In genomic region chr3:146221276-146221675, GRCh38 we compare ENCODE assay signal across 24 cellular contexts. TPM values are rescaled to one million over a fixed set of nuclear protein-coding genes. Genes with fewer than 3 reads are reported as not detected.
DNase-seq lines count a peak whose midpoint lies in the region; ATAC-seq and TF ChIP-seq lines count a peak whose summit lies in the region.
"Had no signal": no experiment of that assay in that cellular context is flagged by ENCODE, and none has a peak within 500 bp of the region (broad histone marks: within the 10 kb centered on the region; RNA-seq: fewer than 3 reads in every experiment).

No MANE protein-coding gene starts in this region.

- H3K9me3 ChIP-seq in muscle layer of duodenum (ENCODE audit: control insufficient read depth in 1 of 2, low read length in 2 of 2) (no peaks in the 10 kb centered on the region), MG63 (0 out of 2 replicates have a peak, but pooled peaks cover 2% of the 10 kb centered on the region)
- H3K9me3 ChIP-seq: left ventricle myocardium inferior, pancreas, sigmoid colon had no signal

- no peak overlapping the region for H3K4me3 ChIP-seq in fibroblast of mammary gland (ENCODE audit: control insufficient read depth, low read depth, low read length)
- H3K4me3 ChIP-seq in muscle layer of duodenum (ENCODE audit: low read depth in 1 of 2, low read length in 2 of 2): no peak overlapping the region
- no peak overlapping the region for H3K4me3 ChIP-seq in MG63
- H3K4me3 ChIP-seq: cardiac muscle cell, left ventricle myocardium inferior, pancreas, sigmoid colon had no signal

- peaks cover 3 to 7% of the 10 kb centered on the region in 2 donors for H3K4me1 ChIP-seq in muscle layer of duodenum (ENCODE audit: control insufficient read depth in 1 of 2, insufficient read depth in 2 of 2, low read length in 2 of 2)

- H3K27ac ChIP-seq in muscle layer of duodenum (ENCODE audit: low read length): peak overlapping the region; percentile 14
- H3K27ac ChIP-seq: cardiac muscle cell had no signal

- peaks cover 0 to 6% of the 10 kb centered on the region in 2 donors for H3K36me3 ChIP-seq in muscle layer of duodenum (ENCODE audit: control insufficient read depth in 1 of 2, insufficient read depth in 2 of 2, low read length in 2 of 2)
- peaks cover 56% of the 10 kb centered on the region for H3K36me3 ChIP-seq in MG63
- H3K36me3 ChIP-seq: cardiac muscle cell, left ventricle myocardium inferior, pancreas had no signal

- H3K27me3 ChIP-seq in muscle layer of duodenum (ENCODE audit: low read depth, low read length): no peaks in the 10 kb centered on the region
- no peaks in the 10 kb centered on the region for H3K27me3 ChIP-seq in MG63
- H3K27me3 ChIP-seq: cardiac muscle cell, pancreas, sigmoid colon had no signal

- no peak for ATAC-seq in GM19328 (IDR thresholded peaks at IDR 0.05; ENCODE audit: unreplicated experiment)
- no peak for ATAC-seq in GM19395 (IDR thresholded peaks at IDR 0.05; ENCODE audit: unreplicated experiment)
- ATAC-seq in GM18511 (IDR thresholded peaks at IDR 0.05; ENCODE audit: unreplicated experiment): no peak
- ATAC-seq: pancreas had no signal

- DNase-seq in ELR (ENCODE audit: low read depth): peak; percentile 30
- peak; percentile 47 for DNase-seq in amniotic epithelial cell (ENCODE audit: low read depth)
- peak; percentile 41 for DNase-seq in fibroblast of mammary gland (ENCODE audit: low read depth)
- DNase-seq in MG63: no peak
- DNase-seq: activated B cell treated with CpG ODN at 0.5 μM for 24 hours; activated CD4-positive, alpha-beta T cell treated with anti-CD3 and anti-CD28 coated beads, Interleukin-2, amount 50 U/mL, for 4 hours; activated CD8-positive, alpha-beta memory T cell treated with anti-CD3 and anti-CD28 coated beads, Interleukin-2, amount 50 U/mL, for 4 hours; activated effector memory CD4-positive, alpha-beta T cell treated with Interleukin-2 at 50 U/mL for 16 hours; CD4-positive, alpha-beta T cell; glutamatergic neuron; KG1; left ventricle myocardium inferior; NCI-H187; NCI-H2227 treated with DMSO at 0.1 percent for 48 hours; NCI-H748 treated with DMSO at 0.1 percent for 48 hours; pancreas; sigmoid colon; substantia nigra; T-helper 9 cell had no signal

- no peak for TF ChIP-seq CTCF in fibroblast of mammary gland (conservative IDR thresholded peaks at IDR 0.05; ENCODE audit: control insufficient read depth, insufficient read depth, low read depth, low read length)

RNA-seq across cellular contexts. Expression of gene PLSCR4, which starts 29.6 kb away (rescaled TPM):
- 93.8 and 101 TPM in 2 replicates for total RNA-seq in MG63 (2014; rRNA removed; shearing (Covaris generic); ENCODE audit: low replicate concordance)
- total RNA-seq: activated B cell treated with CpG ODN at 0.5 μM for 24 hours; CD4-positive, alpha-beta T cell had no signal
